Comparison of ENCODE assay signal across 8 cellular contexts in the genomic region with DNA sequence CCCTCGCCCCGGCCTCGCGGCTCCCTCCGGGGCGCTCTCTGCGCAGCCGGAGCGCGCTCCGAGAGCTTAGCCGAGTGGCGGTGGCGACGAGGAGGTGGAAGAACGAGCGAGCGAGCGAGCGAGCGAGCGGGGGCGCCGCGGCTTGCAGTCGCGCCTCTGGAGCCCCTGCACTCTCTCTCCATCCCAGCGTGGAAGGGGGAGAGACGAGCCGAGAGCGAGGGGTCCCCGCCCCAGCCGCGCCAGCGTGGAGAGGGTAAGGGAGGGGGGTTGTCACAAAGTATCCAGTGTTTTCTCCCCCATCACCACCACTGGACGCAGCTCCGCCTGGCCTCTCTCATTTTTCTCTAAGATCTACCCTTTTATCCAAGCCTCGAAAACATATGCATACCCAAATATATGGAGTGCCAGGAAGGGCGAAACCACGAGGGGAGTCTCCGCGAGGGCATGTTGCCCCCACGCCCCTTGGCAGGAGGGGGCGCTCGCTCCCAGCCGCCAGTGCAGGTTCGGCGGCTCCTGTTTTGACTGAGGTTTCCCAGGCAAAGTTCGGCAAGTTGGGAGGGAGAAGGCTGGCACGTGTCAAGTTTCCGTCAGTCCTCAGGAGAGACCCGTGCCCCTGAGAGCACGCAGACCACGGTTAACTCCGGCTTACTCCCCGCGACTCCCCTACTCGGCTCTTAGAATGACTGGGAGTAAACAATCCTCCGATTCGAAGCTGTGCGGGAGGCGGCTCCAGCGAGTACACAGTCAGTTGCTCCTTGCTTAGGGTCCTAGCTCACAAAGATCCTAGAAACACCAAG. TPM values are rescaled to one million over a fixed set of nuclear protein-coding genes. Genes with fewer than 3 reads are reported as not detected.
DNase-seq lines count a peak whose midpoint lies in the region; ATAC-seq, FAIRE-seq and TF ChIP-seq lines count a peak whose summit lies in the region.

No MANE protein-coding gene starts in this region.

- H3K27me3 ChIP-seq in gastroesophageal sphincter (peaks cover 84% of the 10 kb centered on the region), pancreas (peaks cover 0 to 22% (median 2%) of the 10 kb centered on the region in 4 donors)

- intact Hi-C loops in pancreas (cut with DNase I) = no loop called here

- H3K4me3 Mint-ChIP-seq in activated T-cell treated with anti-CD3 and anti-CD28 coated beads, Interleukin-2, amount 50 U/mL, for 24 hours = peak overlapping the region; percentile 54
- H3K4me3 Mint-ChIP-seq in stimulated activated memory B cell treated with anti-CD40 and anti-IgM and Interleukin-4, amounts not matched to agents 10 μg/mL and 1 μg/mL and 100 μg/mL, for 72 hours = no peak overlapping the region

- no peaks in the 10 kb centered on the region for H3K36me3 Mint-ChIP-seq in activated T-cell treated with anti-CD3 and anti-CD28 coated beads, Interleukin-2, amount 50 U/mL, for 24 hours (ENCODE audit: low read depth)
- H3K36me3 Mint-ChIP-seq in stimulated activated memory B cell treated with anti-CD40 and anti-IgM and Interleukin-4, amounts not matched to agents 10 μg/mL and 1 μg/mL and 100 μg/mL, for 72 hours = no peaks in the 10 kb centered on the region

- no peak overlapping the region for H3K27ac Mint-ChIP-seq in activated T-cell treated with anti-CD3 and anti-CD28 coated beads, Interleukin-2, amount 50 U/mL, for 24 hours
- no peak overlapping the region for H3K27ac Mint-ChIP-seq in stimulated activated memory B cell treated with anti-CD40 and anti-IgM and Interleukin-4, amounts not matched to agents 10 μg/mL and 1 μg/mL and 100 μg/mL, for 72 hours

- H3K9me3 ChIP-seq in gastroesophageal sphincter = no peaks in the 10 kb centered on the region
- H3K9me3 ChIP-seq in pancreas = no peaks in the 10 kb centered on the region

- H3K36me3 ChIP-seq in gastroesophageal sphincter (no peaks in the 10 kb centered on the region), pancreas (no peaks in the 10 kb centered on the region)

- H3K9me3 Mint-ChIP-seq in activated T-cell treated with anti-CD3 and anti-CD28 coated beads, Interleukin-2, amount 50 U/mL, for 24 hours = no peaks in the 10 kb centered on the region
- no peaks in the 10 kb centered on the region for H3K9me3 Mint-ChIP-seq in stimulated activated memory B cell treated with anti-CD40 and anti-IgM and Interleukin-4, amounts not matched to agents 10 μg/mL and 1 μg/mL and 100 μg/mL, for 72 hours

- WGBS in gastroesophageal sphincter (ENCODE audit: low coverage in 1 of 2), 2 donors = 0 to 2% methylated on average over 10 to 14 of the region's 63 CpGs
- WGBS in pancreas, 2 donors = 1 to 2% methylated on average over 49 to 63 of the region's 63 CpGs

- TF ChIP-seq EP300 in gastroesophageal sphincter (IDR thresholded peaks at IDR 0.05) = no peak

- no peak for DNase-seq in activated T-cell treated with anti-CD3 and anti-CD28 coated beads, Interleukin-2, amount 50 U/mL, for 24 hours
- DNase-seq in activated T-cell treated with anti-CD3 and anti-CD28 coated beads for 4 hours (no peak), SK-MEL-5 (ENCODE audit: low read depth, low spot score) (peak; percentile 36), pancreas (peak in 4 of 6 donors; percentile 22 to 79 (median 45))

- in situ Hi-C loops in SK-MEL-5 (cut with HindIII; ENCODE audit: low pct_unique_long_range_greater_than_20kb, low sequenced_read_pairs) = no loop called here

- H3K4me1 ChIP-seq in gastroesophageal sphincter (peaks cover 0 to 32% (median 16%) of the 10 kb centered on the region in 3 donors), pancreas (no peaks in the 10 kb centered on the region)

- H3K4me3 ChIP-seq in gastroesophageal sphincter (peak overlapping the region; percentile 2 to 53), pancreas (peak overlapping the region in 3 of 4 donors; percentile 3 to 46 (median 30))

- TF ChIP-seq CTCF in gastroesophageal sphincter (IDR thresholded peaks at IDR 0.05) (peak in 2 of 4 experiments; percentile 27 to 69), pancreas (IDR thresholded peaks at IDR 0.05) (peak in 1 of 4 donors; percentile 16)

- H3K4me1 Mint-ChIP-seq in activated T-cell treated with anti-CD3 and anti-CD28 coated beads, Interleukin-2, amount 50 U/mL, for 24 hours (ENCODE audit: low read depth) = peaks cover 11% of the 10 kb centered on the region
- H3K4me1 Mint-ChIP-seq in stimulated activated memory B cell treated with anti-CD40 and anti-IgM and Interleukin-4, amounts not matched to agents 10 μg/mL and 1 μg/mL and 100 μg/mL, for 72 hours = peaks cover 13% of the 10 kb centered on the region

- FAIRE-seq in pancreas (lab: Jason Lieb, UNC) = no peak

- H3K27ac ChIP-seq in gastroesophageal sphincter = no peak overlapping the region
- H3K27ac ChIP-seq in pancreas = no peak overlapping the region

- peaks cover 73% of the 10 kb centered on the region for H3K27me3 Mint-ChIP-seq in activated T-cell treated with anti-CD3 and anti-CD28 coated beads, Interleukin-2, amount 50 U/mL, for 24 hours
- H3K27me3 Mint-ChIP-seq in stimulated activated memory B cell treated with anti-CD40 and anti-IgM and Interleukin-4, amounts not matched to agents 10 μg/mL and 1 μg/mL and 100 μg/mL, for 72 hours = peaks cover 32% of the 10 kb centered on the region

- TF ChIP-seq POLR2A in gastroesophageal sphincter (IDR thresholded peaks at IDR 0.05) = no peak

- no peak for ATAC-seq in gastroesophageal sphincter
- peak in 3 of 4 donors; percentile 75 to 80 (median 80) for ATAC-seq in pancreas
- ATAC-seq in GM19328 (IDR thresholded peaks at IDR 0.05; ENCODE audit: unreplicated experiment) = no peak
- no peak for ATAC-seq in GM18867 (IDR thresholded peaks at IDR 0.05; ENCODE audit: unreplicated experiment)
- ATAC-seq in stimulated activated memory B cell treated with anti-CD40 and anti-IgM and Interleukin-4, amounts not matched to agents 10 μg/mL and 1 μg/mL and 100 μg/mL, for 72 hours = no peak

RNA-seq across cellular contexts. Expression of a gene that starts 0.6 kb away (rescaled TPM):
- total RNA-seq in SK-MEL-5 (2014; rRNA removed; shearing (Covaris generic)) = 0.13 TPM in 1 of 2 replicates, not detected in the other
- 0.23 TPM in 1 of 2 replicates, not detected in the other for polyA plus RNA-seq in SK-MEL-5 (2015; cell fraction: cytosol; rRNA removed)
- 0.09 TPM in 1 of 2 replicates, not detected in the other for polyA plus RNA-seq in SK-MEL-5 (2015; cell fraction: nucleus; rRNA removed)
- total RNA-seq in gastroesophageal sphincter (1 to 10 TPM in 2 of 4 donors, under 1 TPM in 2; 0.47 to 1.6 (median 1.1) TPM), pancreas (under 1 TPM; 0.04 to 0.79 (median 0.31) TPM)
- 1 to 10 TPM in 1 of 2 donors, under 1 TPM in 1; 0.49 to 1.4 TPM for polyA plus RNA-seq in pancreas

Comparison
In these comparisons a context has a peak if more than half of its experiments do, and no peak if none do; other contexts are left out.
1. DNase-seq: peak in SK-MEL-5 (single experiment) and pancreas (4 of 6); none in activated T-cell treated with anti-CD3 and anti-CD28 coated beads, Interleukin-2, amount 50 U/mL, for 24 hours (single experiment) and activated T-cell treated with anti-CD3 and anti-CD28 coated beads for 4 hours (single experiment).
2. ATAC-seq: peak in pancreas (3 of 4); none in gastroesophageal sphincter (single experiment), GM19328 (single experiment), GM18867 (single experiment) and stimulated activated memory B cell treated with anti-CD40 and anti-IgM and Interleukin-4, amounts not matched to agents 10 μg/mL and 1 μg/mL and 100 μg/mL, for 72 hours (single experiment).